1 cellular context compared by ENCODE assay signal in the genomic region with DNA sequence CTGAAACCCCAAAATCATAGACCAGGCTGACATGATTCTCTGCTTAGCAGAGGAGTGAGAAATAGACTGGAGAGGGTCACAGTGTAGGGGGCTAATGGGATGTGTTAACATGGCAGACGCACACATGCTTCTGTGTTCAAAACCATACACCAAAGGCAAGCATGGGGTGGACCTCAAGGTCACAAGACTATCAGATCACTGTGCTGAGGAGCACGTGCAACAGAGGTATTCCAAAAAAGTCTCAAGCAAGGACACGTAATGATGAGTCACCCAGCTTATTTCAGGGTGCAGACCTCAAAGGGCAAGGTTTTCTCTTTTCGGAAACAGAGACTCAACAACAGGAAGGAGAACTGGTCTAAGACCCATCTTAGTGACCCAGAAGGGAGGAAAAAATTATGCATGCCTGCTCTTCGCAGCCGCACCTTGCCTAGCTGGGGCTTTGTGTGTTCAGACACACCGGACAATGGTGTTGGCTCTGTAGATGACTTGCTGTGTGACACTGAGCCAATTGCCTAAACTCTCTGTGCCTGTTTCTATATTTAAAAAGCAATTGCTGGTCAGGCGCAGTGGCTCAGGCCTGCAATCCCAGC.
TF ChIP-seq lines count a peak whose summit lies in the region.

No MANE protein-coding gene starts in this region.

TF ChIP-seq in GM23338, 12 proteins besides CTCF, POLR2A, EP300 and RAD21 (continued from another document):
- TF ChIP-seq, protein P1, sequence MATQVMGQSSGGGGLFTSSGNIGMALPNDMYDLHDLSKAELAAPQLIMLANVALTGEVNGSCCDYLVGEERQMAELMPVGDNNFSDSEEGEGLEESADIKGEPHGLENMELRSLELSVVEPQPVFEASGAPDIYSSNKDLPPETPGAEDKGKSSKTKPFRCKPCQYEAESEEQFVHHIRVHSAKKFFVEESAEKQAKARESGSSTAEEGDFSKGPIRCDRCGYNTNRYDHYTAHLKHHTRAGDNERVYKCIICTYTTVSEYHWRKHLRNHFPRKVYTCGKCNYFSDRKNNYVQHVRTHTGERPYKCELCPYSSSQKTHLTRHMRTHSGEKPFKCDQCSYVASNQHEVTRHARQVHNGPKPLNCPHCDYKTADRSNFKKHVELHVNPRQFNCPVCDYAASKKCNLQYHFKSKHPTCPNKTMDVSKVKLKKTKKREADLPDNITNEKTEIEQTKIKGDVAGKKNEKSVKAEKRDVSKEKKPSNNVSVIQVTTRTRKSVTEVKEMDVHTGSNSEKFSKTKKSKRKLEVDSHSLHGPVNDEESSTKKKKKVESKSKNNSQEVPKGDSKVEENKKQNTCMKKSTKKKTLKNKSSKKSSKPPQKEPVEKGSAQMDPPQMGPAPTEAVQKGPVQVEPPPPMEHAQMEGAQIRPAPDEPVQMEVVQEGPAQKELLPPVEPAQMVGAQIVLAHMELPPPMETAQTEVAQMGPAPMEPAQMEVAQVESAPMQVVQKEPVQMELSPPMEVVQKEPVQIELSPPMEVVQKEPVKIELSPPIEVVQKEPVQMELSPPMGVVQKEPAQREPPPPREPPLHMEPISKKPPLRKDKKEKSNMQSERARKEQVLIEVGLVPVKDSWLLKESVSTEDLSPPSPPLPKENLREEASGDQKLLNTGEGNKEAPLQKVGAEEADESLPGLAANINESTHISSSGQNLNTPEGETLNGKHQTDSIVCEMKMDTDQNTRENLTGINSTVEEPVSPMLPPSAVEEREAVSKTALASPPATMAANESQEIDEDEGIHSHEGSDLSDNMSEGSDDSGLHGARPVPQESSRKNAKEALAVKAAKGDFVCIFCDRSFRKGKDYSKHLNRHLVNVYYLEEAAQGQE (IDR thresholded peaks at IDR 0.05; ENCODE audit: unreplicated experiment) = no peak
- TF ChIP-seq NANOG (IDR thresholded peaks at IDR 0.05; ENCODE audit: borderline replicate concordance) = no peak
- TF ChIP-seq, protein P2, sequence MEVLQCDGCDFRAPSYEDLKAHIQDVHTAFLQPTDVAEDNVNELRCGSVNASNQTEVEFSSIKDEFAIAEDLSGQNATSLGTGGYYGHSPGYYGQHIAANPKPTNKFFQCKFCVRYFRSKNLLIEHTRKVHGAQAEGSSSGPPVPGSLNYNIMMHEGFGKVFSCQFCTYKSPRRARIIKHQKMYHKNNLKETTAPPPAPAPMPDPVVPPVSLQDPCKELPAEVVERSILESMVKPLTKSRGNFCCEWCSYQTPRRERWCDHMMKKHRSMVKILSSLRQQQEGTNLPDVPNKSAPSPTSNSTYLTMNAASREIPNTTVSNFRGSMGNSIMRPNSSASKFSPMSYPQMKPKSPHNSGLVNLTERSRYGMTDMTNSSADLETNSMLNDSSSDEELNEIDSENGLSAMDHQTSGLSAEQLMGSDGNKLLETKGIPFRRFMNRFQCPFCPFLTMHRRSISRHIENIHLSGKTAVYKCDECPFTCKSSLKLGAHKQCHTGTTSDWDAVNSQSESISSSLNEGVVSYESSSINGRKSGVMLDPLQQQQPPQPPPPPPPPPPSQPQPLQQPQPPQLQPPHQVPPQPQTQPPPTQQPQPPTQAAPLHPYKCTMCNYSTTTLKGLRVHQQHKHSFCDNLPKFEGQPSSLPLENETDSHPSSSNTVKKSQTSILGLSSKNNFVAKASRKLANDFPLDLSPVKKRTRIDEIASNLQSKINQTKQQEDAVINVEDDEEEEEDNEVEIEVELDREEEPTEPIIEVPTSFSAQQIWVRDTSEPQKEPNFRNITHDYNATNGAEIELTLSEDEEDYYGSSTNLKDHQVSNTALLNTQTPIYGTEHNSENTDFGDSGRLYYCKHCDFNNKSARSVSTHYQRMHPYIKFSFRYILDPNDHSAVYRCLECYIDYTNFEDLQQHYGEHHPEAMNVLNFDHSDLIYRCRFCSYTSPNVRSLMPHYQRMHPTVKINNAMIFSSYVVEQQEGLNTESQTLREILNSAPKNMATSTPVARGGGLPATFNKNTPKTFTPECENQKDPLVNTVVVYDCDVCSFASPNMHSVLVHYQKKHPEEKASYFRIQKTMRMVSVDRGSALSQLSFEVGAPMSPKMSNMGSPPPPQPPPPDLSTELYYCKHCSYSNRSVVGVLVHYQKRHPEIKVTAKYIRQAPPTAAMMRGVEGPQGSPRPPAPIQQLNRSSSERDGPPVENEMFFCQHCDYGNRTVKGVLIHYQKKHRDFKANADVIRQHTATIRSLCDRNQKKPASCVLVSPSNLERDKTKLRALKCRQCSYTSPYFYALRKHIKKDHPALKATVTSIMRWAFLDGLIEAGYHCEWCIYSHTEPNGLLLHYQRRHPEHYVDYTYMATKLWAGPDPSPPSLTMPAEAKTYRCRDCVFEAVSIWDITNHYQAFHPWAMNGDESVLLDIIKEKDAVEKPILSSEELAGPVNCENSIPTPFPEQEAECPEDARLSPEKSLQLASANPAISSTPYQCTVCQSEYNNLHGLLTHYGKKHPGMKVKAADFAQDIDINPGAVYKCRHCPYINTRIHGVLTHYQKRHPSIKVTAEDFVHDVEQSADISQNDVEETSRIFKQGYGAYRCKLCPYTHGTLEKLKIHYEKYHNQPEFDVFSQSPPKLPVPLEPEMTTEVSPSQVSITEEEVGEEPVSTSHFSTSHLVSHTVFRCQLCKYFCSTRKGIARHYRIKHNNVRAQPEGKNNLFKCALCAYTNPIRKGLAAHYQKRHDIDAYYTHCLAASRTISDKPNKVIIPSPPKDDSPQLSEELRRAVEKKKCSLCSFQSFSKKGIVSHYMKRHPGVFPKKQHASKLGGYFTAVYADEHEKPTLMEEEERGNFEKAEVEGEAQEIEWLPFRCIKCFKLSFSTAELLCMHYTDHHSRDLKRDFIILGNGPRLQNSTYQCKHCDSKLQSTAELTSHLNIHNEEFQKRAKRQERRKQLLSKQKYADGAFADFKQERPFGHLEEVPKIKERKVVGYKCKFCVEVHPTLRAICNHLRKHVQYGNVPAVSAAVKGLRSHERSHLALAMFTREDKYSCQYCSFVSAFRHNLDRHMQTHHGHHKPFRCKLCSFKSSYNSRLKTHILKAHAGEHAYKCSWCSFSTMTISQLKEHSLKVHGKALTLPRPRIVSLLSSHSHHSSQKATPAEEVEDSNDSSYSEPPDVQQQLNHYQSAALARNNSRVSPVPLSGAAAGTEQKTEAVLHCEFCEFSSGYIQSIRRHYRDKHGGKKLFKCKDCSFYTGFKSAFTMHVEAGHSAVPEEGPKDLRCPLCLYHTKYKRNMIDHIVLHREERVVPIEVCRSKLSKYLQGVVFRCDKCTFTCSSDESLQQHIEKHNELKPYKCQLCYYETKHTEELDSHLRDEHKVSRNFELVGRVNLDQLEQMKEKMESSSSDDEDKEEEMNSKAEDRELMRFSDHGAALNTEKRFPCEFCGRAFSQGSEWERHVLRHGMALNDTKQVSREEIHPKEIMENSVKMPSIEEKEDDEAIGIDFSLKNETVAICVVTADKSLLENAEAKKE (CRISPR knock-in tag; IDR thresholded peaks at IDR 0.05) = no peak
TF ChIP-seq in GM23338: peak in this region for 0.
